In genomic region chrX:137684591-137684990, GRCh38 we compare ENCODE assay signal across 29 cellular contexts.
"Had no signal": no experiment of that assay in that cellular context is flagged by ENCODE, and none has a peak within 500 bp of the region (broad histone marks: within the 10 kb centered on the region; RNA-seq: fewer than 3 reads in every experiment).

No MANE protein-coding gene starts in this region.

- ATAC-seq: activated naive CD4-positive, alpha-beta T cell treated with anti-CD3 and anti-CD28 coated beads, Interleukin-2, amount 50 U/mL, for 72 hours; activated T-cell treated with anti-CD3 and anti-CD28 coated beads, Interleukin-2, amount 50 U/mL, for 72 hours; heart right ventricle; psoas muscle; stimulated activated memory B cell treated with anti-CD40 and anti-IgM and Interleukin-4, amounts not matched to agents 10 μg/mL and 1 μg/mL and 100 μg/mL, for 72 hours; stimulated activated naive CD8-positive, alpha-beta T cell treated with anti-CD3 and anti-CD28 coated beads, Interleukin-15, amount 100 ng/mL, for 72 hours had no signal

- H3K27ac Mint-ChIP-seq: activated naive CD4-positive, alpha-beta T cell treated with anti-CD3 and anti-CD28 coated beads, Interleukin-2, amount 50 U/mL, for 72 hours; activated T-cell treated with anti-CD3 and anti-CD28 coated beads, Interleukin-2, amount 50 U/mL, for 72 hours; mesothelial cell of epicardium; naive B cell; nephron progenitor cell; stimulated activated memory B cell treated with anti-CD40 and anti-IgM and Interleukin-4, amounts not matched to agents 10 μg/mL and 1 μg/mL and 100 μg/mL, for 72 hours; stimulated activated naive CD8-positive, alpha-beta T cell treated with anti-CD3 and anti-CD28 coated beads, Interleukin-15, amount 100 ng/mL, for 72 hours; T-helper 2 cell treated with Interferon-gamma antibody and Interleukin-4, amounts not matched to agents 5 μg/mL and 100 μg/mL, for 36 hours had no signal

- H3K79me2 ChIP-seq: parathyroid adenoma had no signal

- H3K27ac ChIP-seq: breast epithelium, esophagus muscularis mucosa, heart right ventricle, left ventricle myocardium inferior, parathyroid adenoma, psoas muscle, sigmoid colon, upper lobe of left lung, vagina had no signal

- H3K27me3 ChIP-seq: esophagus muscularis mucosa, sigmoid colon, upper lobe of left lung, vagina had no signal

- H2AFZ ChIP-seq: parathyroid adenoma had no signal

- H3K4me1 Mint-ChIP-seq: mesothelial cell of epicardium; naive B cell; nephron progenitor cell; stimulated activated memory B cell treated with anti-CD40 and anti-IgM and Interleukin-4, amounts not matched to agents 10 μg/mL and 1 μg/mL and 100 μg/mL, for 72 hours; stimulated activated naive CD8-positive, alpha-beta T cell treated with anti-CD3 and anti-CD28 coated beads, Interleukin-15, amount 100 ng/mL, for 72 hours had no signal

- H3K9me3 ChIP-seq: breast epithelium, esophagus muscularis mucosa, heart right ventricle, left ventricle myocardium inferior, psoas muscle, sigmoid colon, upper lobe of left lung, vagina had no signal

- H3K36me3 Mint-ChIP-seq: activated naive CD4-positive, alpha-beta T cell treated with anti-CD3 and anti-CD28 coated beads, Interleukin-2, amount 50 U/mL, for 72 hours; mesothelial cell of epicardium; naive B cell; stimulated activated memory B cell treated with anti-CD40 and anti-IgM and Interleukin-4, amounts not matched to agents 10 μg/mL and 1 μg/mL and 100 μg/mL, for 72 hours had no signal

- H3K4me3 Mint-ChIP-seq: activated T-cell treated with anti-CD3 and anti-CD28 coated beads, Interleukin-2, amount 50 U/mL, for 72 hours; mesothelial cell of epicardium; naive B cell; nephron progenitor cell; stimulated activated memory B cell treated with anti-CD40 and anti-IgM and Interleukin-4, amounts not matched to agents 10 μg/mL and 1 μg/mL and 100 μg/mL, for 72 hours; stimulated activated naive CD8-positive, alpha-beta T cell treated with anti-CD3 and anti-CD28 coated beads, Interleukin-15, amount 100 ng/mL, for 72 hours; T-helper 2 cell treated with Interferon-gamma antibody and Interleukin-4, amounts not matched to agents 5 μg/mL and 100 μg/mL, for 36 hours had no signal

- DNase-seq: activated CD4-positive, alpha-beta T cell treated with anti-CD3 and anti-CD28 coated beads for 4 hours; activated CD4-positive, alpha-beta T cell treated with anti-CD3 and anti-CD28 coated beads, Interleukin-2, amount 50 U/mL, for 4 hours; activated naive CD4-positive, alpha-beta T cell; activated T-cell treated with anti-CD3 and anti-CD28 coated beads for 4 hours; activated T-cell treated with anti-CD3 and anti-CD28 coated beads, Interleukin-2, amount 50 U/mL, for 72 hours; central memory CD4-positive, alpha-beta T cell; foreskin melanocyte; heart right ventricle; left ventricle myocardium inferior; naive B cell; nephron progenitor cell; occipital lobe; psoas muscle; sigmoid colon; small intestine; stimulated activated CD4-positive, alpha-beta T cell treated with anti-CD3 and anti-CD28 coated beads, Interleukin-4, amount 100 ng/mL, for 24 hours; stimulated activated CD8-positive, alpha-beta memory T cell treated with anti-CD3 and anti-CD28 coated beads, Interleukin-4, amount 100 ng/mL, for 48 hours; stimulated activated naive CD8-positive, alpha-beta T cell treated with anti-CD3 and anti-CD28 coated beads, Interleukin-15, amount 100 ng/mL, for 72 hours; substantia nigra; T-helper 1 cell; upper lobe of left lung had no signal

- H3K4me3 ChIP-seq: breast epithelium, esophagus muscularis mucosa, heart right ventricle, left ventricle myocardium inferior, psoas muscle, sigmoid colon, upper lobe of left lung, vagina had no signal

- H3K9ac ChIP-seq: parathyroid adenoma had no signal

- H3K27me3 Mint-ChIP-seq: naive B cell; stimulated activated memory B cell treated with anti-CD40 and anti-IgM and Interleukin-4, amounts not matched to agents 10 μg/mL and 1 μg/mL and 100 μg/mL, for 72 hours; stimulated activated naive CD8-positive, alpha-beta T cell treated with anti-CD3 and anti-CD28 coated beads, Interleukin-15, amount 100 ng/mL, for 72 hours had no signal

- H3K36me3 ChIP-seq: breast epithelium, esophagus muscularis mucosa, heart right ventricle, left ventricle myocardium inferior, sigmoid colon, upper lobe of left lung, vagina had no signal

- H3K4me1 ChIP-seq: breast epithelium, esophagus muscularis mucosa, heart right ventricle, left ventricle myocardium inferior, parathyroid adenoma, psoas muscle, sigmoid colon, upper lobe of left lung, vagina had no signal

- H3K9me3 Mint-ChIP-seq: activated naive CD4-positive, alpha-beta T cell treated with anti-CD3 and anti-CD28 coated beads, Interleukin-2, amount 50 U/mL, for 72 hours; activated T-cell treated with anti-CD3 and anti-CD28 coated beads, Interleukin-2, amount 50 U/mL, for 72 hours; stimulated activated memory B cell treated with anti-CD40 and anti-IgM and Interleukin-4, amounts not matched to agents 10 μg/mL and 1 μg/mL and 100 μg/mL, for 72 hours; stimulated activated naive CD8-positive, alpha-beta T cell treated with anti-CD3 and anti-CD28 coated beads, Interleukin-15, amount 100 ng/mL, for 72 hours; T-helper 2 cell treated with Interferon-gamma antibody and Interleukin-4, amounts not matched to agents 5 μg/mL and 100 μg/mL, for 36 hours had no signal
